In the genomic region with DNA sequence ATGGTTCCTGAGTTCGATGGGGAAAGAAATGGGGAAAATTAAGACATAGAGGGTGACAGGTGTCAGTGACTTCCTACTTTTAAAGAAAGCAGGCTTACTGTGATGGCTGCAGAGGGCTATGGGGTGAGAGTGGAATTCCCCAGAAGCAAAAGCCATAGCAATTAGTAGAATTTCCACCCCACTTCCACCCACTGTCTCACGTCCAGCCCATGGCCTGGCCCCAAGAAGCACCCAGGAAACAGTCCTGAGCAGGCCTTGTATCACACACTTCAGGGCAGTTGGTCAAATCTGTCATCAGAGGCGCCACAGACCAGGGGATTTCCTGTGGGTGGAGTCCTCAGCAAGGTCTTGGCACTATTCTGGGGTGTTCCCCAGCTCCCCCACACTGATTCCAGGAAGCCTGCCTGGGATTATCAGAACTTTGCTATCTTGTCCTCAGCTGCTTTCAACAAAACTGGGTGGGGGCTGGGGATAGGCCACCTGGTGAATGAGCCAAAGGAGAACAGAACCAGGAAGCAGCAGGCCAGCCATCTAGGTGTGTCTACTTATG, we compare ENCODE assay signal across 8 cellular contexts.
DNase-seq lines count a peak whose midpoint lies in the region; ATAC-seq lines count a peak whose summit lies in the region.

No MANE protein-coding gene starts in this region.

- H3K9ac ChIP-seq in BLaER1, result no peak overlapping the region

- H3K9me3 ChIP-seq in BLaER1, result peaks cover 13% of the 10 kb centered on the region

- H3K27me3 ChIP-seq in BLaER1, result no peaks in the 10 kb centered on the region

- H3K36me3 ChIP-seq in BLaER1, result no peaks in the 10 kb centered on the region

- DNase-seq in activated T-cell treated with anti-CD3 and anti-CD28 coated beads for 24 hours (ENCODE audit: low read depth) (peak; percentile 61), NCI-H2227 (lab: John Stamatoyannopoulos, UW; ENCODE audit: unreplicated experiment) (no peak), EL (no peak), mucosa of gallbladder (ENCODE audit: low spot score) (no peak)
- DNase-seq in stimulated activated CD4-positive, alpha-beta T cell treated with anti-CD3 and anti-CD28 coated beads, Interleukin-15, amount 100 ng/mL, for 48 hours (ENCODE audit: low read depth in 2 of 2), result peak; percentile 41 to 65

- peaks cover 28% of the 10 kb centered on the region for H3K4me1 ChIP-seq in BLaER1

- ATAC-seq in GM19372 (IDR thresholded peaks at IDR 0.05; ENCODE audit: low read depth, unreplicated experiment), result peak; percentile 71
- peak; percentile 81 for ATAC-seq in HG03457 (IDR thresholded peaks at IDR 0.05; ENCODE audit: unreplicated experiment)

- H3K4me3 ChIP-seq in BLaER1, result no peak overlapping the region

- H4K20me1 ChIP-seq in BLaER1, result no peaks in the 10 kb centered on the region

- peak overlapping the region; percentile 39; the same call in 1 of the 2 replicates for H3K4me2 ChIP-seq in BLaER1

- H3K27ac ChIP-seq in BLaER1, result peak overlapping the region; percentile 20; the same call in 1 of the 2 replicates

Comparison
In these comparisons a context has a peak if more than half of its experiments do, and no peak if none do; other contexts are left out.
1. DNase-seq: peak in activated T-cell treated with anti-CD3 and anti-CD28 coated beads for 24 hours (single experiment) and stimulated activated CD4-positive, alpha-beta T cell treated with anti-CD3 and anti-CD28 coated beads, Interleukin-15, amount 100 ng/mL, for 48 hours (2 of 2); none in NCI-H2227 (single experiment), EL (single experiment) and mucosa of gallbladder (single experiment).